1 cellular context compared by ENCODE assay signal in the genomic region with DNA sequence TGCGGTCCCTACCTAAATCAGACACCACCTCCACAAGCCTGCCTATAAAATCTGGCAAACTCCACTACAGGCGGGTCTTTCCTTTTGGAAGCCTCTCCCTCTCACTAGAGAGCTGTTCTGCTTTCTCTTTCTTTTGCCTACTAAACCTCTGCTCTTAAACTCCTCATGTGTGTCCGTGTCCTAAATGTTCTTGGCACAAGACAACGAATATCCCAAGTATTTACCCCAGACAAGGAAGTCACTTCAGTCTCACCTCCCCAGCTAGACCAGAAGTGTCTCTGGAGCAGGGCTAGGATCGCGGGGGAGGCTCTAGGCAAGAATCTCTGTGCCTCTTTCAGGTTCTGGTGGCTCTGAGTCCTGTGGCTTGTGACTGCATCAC.
TF ChIP-seq lines count a peak whose summit lies in the region.

No MANE protein-coding gene starts in this region.

TF ChIP-seq in K562, 482 proteins besides CTCF, POLR2A, EP300 and RAD21 (continued from another document):
- TF ChIP-seq JUND (IDR thresholded peaks at IDR 0.05; ENCODE audit: borderline replicate concordance, low read depth, low read length), result no peak
- no peak for TF ChIP-seq JUND (tag; IDR thresholded peaks at IDR 0.05; ENCODE audit: borderline replicate concordance, low read depth, low read length)
- TF ChIP-seq KDM5B (IDR thresholded peaks at IDR 0.05; ENCODE audit: insufficient replicate concordance, low read depth, low read length), result peak; percentile 39
- TF ChIP-seq, protein P1, sequence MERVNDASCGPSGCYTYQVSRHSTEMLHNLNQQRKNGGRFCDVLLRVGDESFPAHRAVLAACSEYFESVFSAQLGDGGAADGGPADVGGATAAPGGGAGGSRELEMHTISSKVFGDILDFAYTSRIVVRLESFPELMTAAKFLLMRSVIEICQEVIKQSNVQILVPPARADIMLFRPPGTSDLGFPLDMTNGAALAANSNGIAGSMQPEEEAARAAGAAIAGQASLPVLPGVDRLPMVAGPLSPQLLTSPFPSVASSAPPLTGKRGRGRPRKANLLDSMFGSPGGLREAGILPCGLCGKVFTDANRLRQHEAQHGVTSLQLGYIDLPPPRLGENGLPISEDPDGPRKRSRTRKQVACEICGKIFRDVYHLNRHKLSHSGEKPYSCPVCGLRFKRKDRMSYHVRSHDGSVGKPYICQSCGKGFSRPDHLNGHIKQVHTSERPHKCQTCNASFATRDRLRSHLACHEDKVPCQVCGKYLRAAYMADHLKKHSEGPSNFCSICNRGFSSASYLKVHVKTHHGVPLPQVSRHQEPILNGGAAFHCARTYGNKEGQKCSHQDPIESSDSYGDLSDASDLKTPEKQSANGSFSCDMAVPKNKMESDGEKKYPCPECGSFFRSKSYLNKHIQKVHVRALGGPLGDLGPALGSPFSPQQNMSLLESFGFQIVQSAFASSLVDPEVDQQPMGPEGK (CRISPR knock-in tag; IDR thresholded peaks at IDR 0.05; ENCODE audit: borderline replicate concordance), result no peak
- no peak for TF ChIP-seq KAT2B (IDR thresholded peaks at IDR 0.05; ENCODE audit: low read depth, low read length)
- peak; percentile 4 to 41; a peak in 2 of 4 replicates for TF ChIP-seq NRF1 (conservative IDR thresholded peaks at IDR 0.05 in 1 of 2, IDR thresholded peaks at IDR 0.05 in 1 of 2)
- TF ChIP-seq PHF8 (IDR thresholded peaks at IDR 0.05; ENCODE audit: borderline replicate concordance, low read length), result peak; percentile 18; the same call in 1 of the 2 replicates
- TF ChIP-seq, protein P2, sequence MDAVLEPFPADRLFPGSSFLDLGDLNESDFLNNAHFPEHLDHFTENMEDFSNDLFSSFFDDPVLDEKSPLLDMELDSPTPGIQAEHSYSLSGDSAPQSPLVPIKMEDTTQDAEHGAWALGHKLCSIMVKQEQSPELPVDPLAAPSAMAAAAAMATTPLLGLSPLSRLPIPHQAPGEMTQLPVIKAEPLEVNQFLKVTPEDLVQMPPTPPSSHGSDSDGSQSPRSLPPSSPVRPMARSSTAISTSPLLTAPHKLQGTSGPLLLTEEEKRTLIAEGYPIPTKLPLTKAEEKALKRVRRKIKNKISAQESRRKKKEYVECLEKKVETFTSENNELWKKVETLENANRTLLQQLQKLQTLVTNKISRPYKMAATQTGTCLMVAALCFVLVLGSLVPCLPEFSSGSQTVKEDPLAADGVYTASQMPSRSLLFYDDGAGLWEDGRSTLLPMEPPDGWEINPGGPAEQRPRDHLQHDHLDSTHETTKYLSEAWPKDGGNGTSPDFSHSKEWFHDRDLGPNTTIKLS (IDR thresholded peaks at IDR 0.05; ENCODE audit: borderline replicate concordance, low read depth), result peak; percentile 53; the same call in 1 of the 2 replicates
- TF ChIP-seq CREB1 (IDR thresholded peaks at IDR 0.05), result 0 out of 2 replicates have a peak, but pooled peaks have one; percentile 19
- no peak for TF ChIP-seq CREB1 (CRISPR knock-in tag; IDR thresholded peaks at IDR 0.05)
